Comparison of ENCODE assay signal across 29 cellular contexts in the genomic region with DNA sequence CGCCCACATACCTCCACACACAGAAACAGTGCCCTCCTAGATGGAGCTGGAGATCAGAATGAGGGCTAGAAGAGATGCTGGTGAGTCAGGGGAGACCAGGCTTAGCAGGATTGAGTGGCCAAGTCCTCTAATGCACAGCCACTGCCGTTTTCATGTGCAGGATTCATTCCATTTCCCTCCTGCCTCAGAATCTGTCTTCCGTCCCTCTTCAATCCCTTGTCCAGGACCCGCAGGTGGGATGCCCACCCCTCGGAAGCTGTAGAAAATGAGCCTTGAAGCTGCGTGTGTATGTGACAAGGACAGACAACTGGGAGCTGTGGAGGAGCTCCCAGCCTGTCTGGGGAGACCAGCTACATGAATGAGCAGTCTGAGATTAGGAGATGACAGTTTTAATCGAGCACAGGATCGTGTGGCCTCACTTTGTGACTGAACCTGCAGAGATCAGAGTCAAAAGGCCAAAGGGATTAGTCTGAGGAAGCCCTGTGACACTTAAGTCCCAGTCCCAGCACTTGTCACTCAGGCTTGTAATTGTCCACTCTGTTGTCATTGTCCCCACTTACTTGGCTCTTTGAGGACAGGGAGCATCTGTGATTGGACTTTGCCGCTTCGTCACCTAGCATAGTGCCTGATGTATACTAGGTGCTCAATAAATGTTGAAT. TPM values are rescaled to one million over a fixed set of nuclear protein-coding genes. Genes with fewer than 3 reads are reported as not detected.
"Had no signal": no experiment of that assay in that cellular context is flagged by ENCODE, and none has a peak within 500 bp of the region (broad histone marks: within the 10 kb centered on the region; RNA-seq: fewer than 3 reads in every experiment).

No MANE protein-coding gene starts in this region.

- H3K4me3 ChIP-seq: cardiac muscle cell, Peyer's patch, SJCRH30 had no signal

- H3K27ac ChIP-seq: cardiac muscle cell, Peyer's patch, SJCRH30 had no signal

- H3K9ac ChIP-seq: SK-N-SH had no signal

- ATAC-seq: activated CD8-positive, alpha-beta memory T cell treated with anti-CD3 and anti-CD28 coated beads, Interleukin-2, amount 10 ng/mL, durations not matched to agents 7 days and 5 days; activated naive CD4-positive, alpha-beta T cell treated with anti-CD3 and anti-CD28 coated beads, Interleukin-2, amount 50 U/mL, for 72 hours; activated naive CD8-positive, alpha-beta T cell treated with anti-CD3 and anti-CD28 coated beads, Interleukin-2, amount 50 U/mL, for 24 hours had no signal

- H3K9me2 ChIP-seq: SK-N-SH had no signal

- H3K4me2 ChIP-seq: SK-N-SH had no signal

- H3K4me1 ChIP-seq: SJCRH30 had no signal

- DNase-seq: activated B cell treated with CpG ODN at 0.5 μM for 24 hours; activated CD4-positive, alpha-beta T cell treated with anti-CD3 and anti-CD28 coated beads for 1 hour; activated CD4-positive, alpha-beta T cell treated with anti-CD3 and anti-CD28 coated beads, Interleukin-2, amount 10 ng/mL, durations not matched to agents 24 days and 14 days; activated CD4-positive, alpha-beta T cell treated with anti-CD3 and anti-CD28 coated beads, Interleukin-2, amount 50 U/mL, for 48 hours; activated CD8-positive, alpha-beta memory T cell treated with anti-CD3 and anti-CD28 coated beads, Interleukin-2, amount 10 ng/mL, durations not matched to agents 7 days and 5 days; activated effector memory CD4-positive, alpha-beta T cell treated with anti-CD3 and anti-CD28 coated beads, Interleukin-2, amount 50 U/mL, for 16 hours; activated naive CD4-positive, alpha-beta T cell treated with Interleukin-2 at 50 U/mL for 16 hours; activated naive CD8-positive, alpha-beta T cell treated with anti-CD3 and anti-CD28 coated beads, Interleukin-2, amount 50 U/mL, for 24 hours; activated T-cell treated with anti-CD3 and anti-CD28 coated beads, Interleukin-2, amount 50 U/mL, for 24 hours; amniotic stem cell; NCI-H1048; NCI-H146; NCI-H187 treated with DMSO at 0.1 percent for 48 hours; NCI-H2081 treated with DMSO at 0.1 percent for 48 hours; NCI-H446; NCI-H524 treated with DMSO at 0.1 percent for 48 hours; NCI-H748 treated with DMSO at 0.1 percent for 48 hours; NK-92 treated with Interleukin-12 subunit alpha and Interleukin-12 subunit beta, amount 100 ng/mL, for 24 hours; OCI-M1; Peyer's patch; Right ventricle myocardium superior; SJCRH30; SK-N-SH; SW 1271 had no signal

- H3K36me3 ChIP-seq: cardiac muscle cell, Peyer's patch, SJCRH30 had no signal

- H3K9me3 ChIP-seq: Peyer's patch, SJCRH30, SK-N-SH had no signal

RNA-seq across cellular contexts. Expression of gene LGR6, which starts 22.0 kb away (rescaled TPM):
- total RNA-seq: activated B cell treated with CpG ODN at 0.5 μM for 24 hours; activated CD4-positive, alpha-beta T cell treated with anti-CD3 and anti-CD28 coated beads, Interleukin-2, amount 10 ng/mL, durations not matched to agents 24 days and 14 days; activated T-helper 1 cell treated with anti-CD3 and anti-CD28 coated beads, Interleukin-12 subunit alpha, Interleukin-12 subunit beta, Interleukin-2, Interleukin-4 antibody, amounts not matched to agents 30 ng/mL and 10 ng/mL and 1 ng/mL, durations not matched to agents 14 hours and 24 hours and 36 hours; cardiac muscle cell; LHCN-M2; M059J; SJCRH30 had no signal

RNA-seq across cellular contexts. Expression of gene PTPN7, which starts 55.2 kb away (rescaled TPM):
- total RNA-seq: cardiac muscle cell, LHCN-M2, M059J had no signal
- polyA plus RNA-seq: cardiac muscle cell, SK-N-SH had no signal
